In the genomic region with DNA sequence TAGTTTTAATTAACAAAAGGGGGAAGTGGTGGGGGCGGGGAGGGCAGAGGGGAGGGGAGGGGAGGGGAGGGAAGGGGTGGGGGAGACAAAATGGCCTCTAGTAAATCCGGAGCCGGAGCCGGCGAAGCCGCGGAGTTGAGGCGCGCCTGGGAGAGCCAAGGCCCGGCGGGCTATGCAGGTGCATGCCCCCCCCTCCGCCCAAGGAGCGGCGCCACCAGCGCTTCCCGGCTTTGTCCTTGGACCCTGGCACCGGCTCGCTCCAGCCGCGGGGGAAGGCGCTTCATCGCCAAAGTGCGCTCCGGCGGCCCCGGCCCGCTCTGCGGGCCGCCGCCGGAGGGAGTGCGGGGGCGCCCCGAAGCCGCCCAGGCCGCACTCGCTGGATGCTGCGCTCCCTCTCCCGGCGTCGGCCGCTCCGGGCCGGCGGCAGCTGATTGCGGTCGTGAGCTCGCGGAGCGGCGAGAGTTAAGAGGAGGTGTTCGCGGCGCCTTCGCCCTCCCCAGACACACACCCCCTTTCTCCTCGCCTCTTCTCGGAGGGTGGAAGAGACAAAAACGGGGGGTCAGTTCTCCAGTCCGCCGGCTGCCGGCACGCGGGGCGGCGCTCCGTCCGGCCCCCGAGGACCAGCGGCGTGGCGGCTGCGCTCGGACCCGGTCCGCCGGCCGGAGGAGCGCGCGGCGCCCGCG, we compare ENCODE assay signal across 8 cellular contexts. TPM values are rescaled to one million over a fixed set of nuclear protein-coding genes. Genes with fewer than 3 reads are reported as not detected.
DNase-seq lines count a peak whose midpoint lies in the region; ATAC-seq and TF ChIP-seq lines count a peak whose summit lies in the region.

A gene with protein sequence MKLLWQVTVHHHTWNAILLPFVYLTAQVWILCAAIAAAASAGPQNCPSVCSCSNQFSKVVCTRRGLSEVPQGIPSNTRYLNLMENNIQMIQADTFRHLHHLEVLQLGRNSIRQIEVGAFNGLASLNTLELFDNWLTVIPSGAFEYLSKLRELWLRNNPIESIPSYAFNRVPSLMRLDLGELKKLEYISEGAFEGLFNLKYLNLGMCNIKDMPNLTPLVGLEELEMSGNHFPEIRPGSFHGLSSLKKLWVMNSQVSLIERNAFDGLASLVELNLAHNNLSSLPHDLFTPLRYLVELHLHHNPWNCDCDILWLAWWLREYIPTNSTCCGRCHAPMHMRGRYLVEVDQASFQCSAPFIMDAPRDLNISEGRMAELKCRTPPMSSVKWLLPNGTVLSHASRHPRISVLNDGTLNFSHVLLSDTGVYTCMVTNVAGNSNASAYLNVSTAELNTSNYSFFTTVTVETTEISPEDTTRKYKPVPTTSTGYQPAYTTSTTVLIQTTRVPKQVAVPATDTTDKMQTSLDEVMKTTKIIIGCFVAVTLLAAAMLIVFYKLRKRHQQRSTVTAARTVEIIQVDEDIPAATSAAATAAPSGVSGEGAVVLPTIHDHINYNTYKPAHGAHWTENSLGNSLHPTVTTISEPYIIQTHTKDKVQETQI (minus strand): TSS at position 439 of the 683 bp plus-strand sequence. CDS start 797 bp downstream, outside the sequence.

- peaks cover 16% of the 10 kb centered on the region for H3K27me3 ChIP-seq in cardiac muscle cell

- H3K4me1 ChIP-seq in cardiac muscle cell (ENCODE audit: low read depth), result peaks cover 20% of the 10 kb centered on the region

- no peaks in the 10 kb centered on the region for H3K9me3 Mint-ChIP-seq in activated naive CD8-positive, alpha-beta T cell (ENCODE audit: low read depth)

- DNase-seq in NCI-H1092 (lab: John Stamatoyannopoulos, UW) (peak; percentile 48), cardiac muscle cell (ENCODE audit: low read depth in 1 of 2, low spot score in 1 of 2) (peak; percentile 61 to 72), omental fat pad (ENCODE audit: low spot score) (no peak), MV-4-11 (lab: John Stamatoyannopoulos, UW) (no peak)
- no peak for DNase-seq in activated CD4-positive, CD25-positive, alpha-beta regulatory T cell treated with anti-CD3 and anti-CD28 coated beads, Interleukin-2, amount 50 U/mL, for 72 hours

- H3K27ac ChIP-seq in cardiac muscle cell, result no peak within 1 kb of the TSS

- TF ChIP-seq CTCF in cardiac muscle cell (IDR thresholded peaks at IDR 0.05; ENCODE audit: low read depth, low read length), result peak; percentile 16
- TF ChIP-seq CTCF in omental fat pad (IDR thresholded peaks at IDR 0.05), result no peak

- H3K4me1 Mint-ChIP-seq in activated naive CD8-positive, alpha-beta T cell (ENCODE audit: low read depth), result peaks cover 14% of the 10 kb centered on the region

- peaks cover 1% of the 10 kb centered on the region for H3K27me3 Mint-ChIP-seq in activated naive CD8-positive, alpha-beta T cell

- H3K9me3 ChIP-seq in cardiac muscle cell (ENCODE audit: low read depth), result no peaks in the 10 kb centered on the region

- H3K36me3 Mint-ChIP-seq in activated naive CD8-positive, alpha-beta T cell, result peaks cover 12% of the 10 kb centered on the region

- H3K4me3 ChIP-seq in GM08714 (ENCODE audit: low read length), result peak within 1 kb of the TSS; percentile 57; the same call in 1 of the 2 replicates
- H3K4me3 ChIP-seq in cardiac muscle cell, result peak within 1 kb of the TSS; percentile 84

- H3K27ac Mint-ChIP-seq in activated naive CD8-positive, alpha-beta T cell, result no peak within 1 kb of the TSS

- H3K4me3 Mint-ChIP-seq in activated naive CD8-positive, alpha-beta T cell, result peak within 1 kb of the TSS; percentile 86

- ATAC-seq in GM21619 (IDR thresholded peaks at IDR 0.05; ENCODE audit: unreplicated experiment), result peak; percentile 35
- peak; percentile 43 for ATAC-seq in omental fat pad (ENCODE audit: low FRiP score)

- no peaks in the 10 kb centered on the region for H3K36me3 ChIP-seq in cardiac muscle cell

RNA-seq across cellular contexts. Expression of the gene that starts here (rescaled TPM):
- 8.3 and 9.3 TPM in 2 replicates for total RNA-seq in cardiac muscle cell
- polyA plus RNA-seq in cardiac muscle cell, result 2.9 TPM in 2 replicates
- total RNA-seq in omental fat pad, result 1 to 10 TPM in 3 of 4 donors, under 1 TPM in 1; 0.96 to 4.7 (median 1.8) TPM

Comparison
In these comparisons a context has a peak if more than half of its experiments do, and no peak if none do; other contexts are left out.
1. DNase-seq: peak in NCI-H1092 (single experiment) and cardiac muscle cell (2 of 2); none in omental fat pad (single experiment), activated CD4-positive, CD25-positive, alpha-beta regulatory T cell treated with anti-CD3 and anti-CD28 coated beads, Interleukin-2, amount 50 U/mL, for 72 hours (single experiment) and MV-4-11 (single experiment).